In genomic region chr1:37143818-37144217, GRCh38 we compare ENCODE assay signal across 1 cellular context.
TF ChIP-seq lines count a peak whose summit lies in the region.

No MANE protein-coding gene starts in this region.

TF ChIP-seq in HEK293, 187 proteins besides CTCF, POLR2A, EP300 and RAD21 (continued from another document):
- TF ChIP-seq, protein P1, sequence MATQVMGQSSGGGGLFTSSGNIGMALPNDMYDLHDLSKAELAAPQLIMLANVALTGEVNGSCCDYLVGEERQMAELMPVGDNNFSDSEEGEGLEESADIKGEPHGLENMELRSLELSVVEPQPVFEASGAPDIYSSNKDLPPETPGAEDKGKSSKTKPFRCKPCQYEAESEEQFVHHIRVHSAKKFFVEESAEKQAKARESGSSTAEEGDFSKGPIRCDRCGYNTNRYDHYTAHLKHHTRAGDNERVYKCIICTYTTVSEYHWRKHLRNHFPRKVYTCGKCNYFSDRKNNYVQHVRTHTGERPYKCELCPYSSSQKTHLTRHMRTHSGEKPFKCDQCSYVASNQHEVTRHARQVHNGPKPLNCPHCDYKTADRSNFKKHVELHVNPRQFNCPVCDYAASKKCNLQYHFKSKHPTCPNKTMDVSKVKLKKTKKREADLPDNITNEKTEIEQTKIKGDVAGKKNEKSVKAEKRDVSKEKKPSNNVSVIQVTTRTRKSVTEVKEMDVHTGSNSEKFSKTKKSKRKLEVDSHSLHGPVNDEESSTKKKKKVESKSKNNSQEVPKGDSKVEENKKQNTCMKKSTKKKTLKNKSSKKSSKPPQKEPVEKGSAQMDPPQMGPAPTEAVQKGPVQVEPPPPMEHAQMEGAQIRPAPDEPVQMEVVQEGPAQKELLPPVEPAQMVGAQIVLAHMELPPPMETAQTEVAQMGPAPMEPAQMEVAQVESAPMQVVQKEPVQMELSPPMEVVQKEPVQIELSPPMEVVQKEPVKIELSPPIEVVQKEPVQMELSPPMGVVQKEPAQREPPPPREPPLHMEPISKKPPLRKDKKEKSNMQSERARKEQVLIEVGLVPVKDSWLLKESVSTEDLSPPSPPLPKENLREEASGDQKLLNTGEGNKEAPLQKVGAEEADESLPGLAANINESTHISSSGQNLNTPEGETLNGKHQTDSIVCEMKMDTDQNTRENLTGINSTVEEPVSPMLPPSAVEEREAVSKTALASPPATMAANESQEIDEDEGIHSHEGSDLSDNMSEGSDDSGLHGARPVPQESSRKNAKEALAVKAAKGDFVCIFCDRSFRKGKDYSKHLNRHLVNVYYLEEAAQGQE (tag by site-specific recombination; IDR thresholded peaks at IDR 0.05) = peak; percentile 83
